27 cellular contexts compared by ENCODE assay signal in genomic region chr7:112225006-112225405, GRCh38.
"Had no signal": no experiment of that assay in that cellular context is flagged by ENCODE, and none has a peak within 500 bp of the region (broad histone marks: within the 10 kb centered on the region; RNA-seq: fewer than 3 reads in every experiment).

No MANE protein-coding gene starts in this region.

- DNase-seq: activated CD4-positive, alpha-beta T cell treated with anti-CD3 and anti-CD28 coated beads for 36 hours; activated CD4-positive, CD25-positive, alpha-beta regulatory T cell; activated CD8-positive, alpha-beta memory T cell treated with anti-CD3 and anti-CD28 coated beads, Interleukin-2, amount 10 ng/mL, durations not matched to agents 7 days and 5 days; activated CD8-positive, alpha-beta T cell treated with anti-CD3 and anti-CD28 coated beads, Interleukin-2, amount 10 ng/mL, durations not matched to agents 7 days and 5 days; activated naive CD8-positive, alpha-beta T cell treated with anti-CD3 and anti-CD28 coated beads, Interleukin-2, amount 50 U/mL, for 24 hours; activated T-cell treated with anti-CD3 and anti-CD28 coated beads, Interleukin-2, amount 50 U/mL, for 48 hours; dorsolateral prefrontal cortex; effector memory CD4-positive, alpha-beta T cell; erythroblast; islet precursor cell; left ventricle myocardium inferior; nephron progenitor cell; stimulated activated CD4-positive, alpha-beta T cell treated with anti-CD3 and anti-CD28 coated beads, Interleukin-1b, Interleukin-23, amount 100 ng/mL, for 48 hours; stimulated activated CD4-positive, alpha-beta T cell treated with anti-CD3 and anti-CD28 coated beads, Interleukin-4, amount 100 ng/mL, for 4 hours; stimulated activated CD8-positive, alpha-beta memory T cell treated with anti-CD3 and anti-CD28 coated beads, Interleukin-4, amount 100 ng/mL, for 48 hours; stomach; thyroid gland; upper lobe of left lung had no signal

- H3K9me3 ChIP-seq: gastroesophageal sphincter, left ventricle myocardium inferior, neutrophil, stomach, thyroid gland, upper lobe of left lung, vagina had no signal

- H3K27me3 ChIP-seq: cardiac muscle cell, dorsolateral prefrontal cortex, gastroesophageal sphincter, hepatocyte, neutrophil, stomach, thyroid gland, upper lobe of left lung, vagina had no signal

- H3K4me3 ChIP-seq: cardiac muscle cell, coronary artery, dorsolateral prefrontal cortex, gastroesophageal sphincter, hepatocyte, left ventricle myocardium inferior, skin epidermis, stomach, thyroid gland, upper lobe of left lung, vagina had no signal

- H3K36me3 ChIP-seq: cardiac muscle cell, gastroesophageal sphincter, left ventricle myocardium inferior, neutrophil, stomach, thyroid gland, upper lobe of left lung, vagina had no signal

- H3K4me1 ChIP-seq: thyroid gland, upper lobe of left lung had no signal

- H3K27ac ChIP-seq: cardiac muscle cell, coronary artery, dorsolateral prefrontal cortex, gastroesophageal sphincter, hepatocyte, left ventricle myocardium inferior, neutrophil, skin epidermis, stomach, thyroid gland, upper lobe of left lung, vagina had no signal

- H3K4me2 ChIP-seq: hepatocyte had no signal

- H2AFZ ChIP-seq: hepatocyte had no signal

- ATAC-seq: activated CD4-positive, alpha-beta T cell treated with anti-CD3 and anti-CD28 coated beads for 36 hours; activated CD8-positive, alpha-beta memory T cell treated with anti-CD3 and anti-CD28 coated beads, Interleukin-2, amount 10 ng/mL, durations not matched to agents 7 days and 5 days; activated CD8-positive, alpha-beta T cell treated with anti-CD3 and anti-CD28 coated beads, Interleukin-2, amount 10 ng/mL, durations not matched to agents 7 days and 5 days; activated naive CD8-positive, alpha-beta T cell treated with anti-CD3 and anti-CD28 coated beads, Interleukin-2, amount 50 U/mL, for 24 hours; gastroesophageal sphincter; sciatic nerve; stimulated activated memory B cell treated with anti-CD40 and anti-IgM and Interleukin-4, amounts not matched to agents 10 μg/mL and 1 μg/mL and 100 μg/mL, for 72 hours had no signal
